In the genomic region with DNA sequence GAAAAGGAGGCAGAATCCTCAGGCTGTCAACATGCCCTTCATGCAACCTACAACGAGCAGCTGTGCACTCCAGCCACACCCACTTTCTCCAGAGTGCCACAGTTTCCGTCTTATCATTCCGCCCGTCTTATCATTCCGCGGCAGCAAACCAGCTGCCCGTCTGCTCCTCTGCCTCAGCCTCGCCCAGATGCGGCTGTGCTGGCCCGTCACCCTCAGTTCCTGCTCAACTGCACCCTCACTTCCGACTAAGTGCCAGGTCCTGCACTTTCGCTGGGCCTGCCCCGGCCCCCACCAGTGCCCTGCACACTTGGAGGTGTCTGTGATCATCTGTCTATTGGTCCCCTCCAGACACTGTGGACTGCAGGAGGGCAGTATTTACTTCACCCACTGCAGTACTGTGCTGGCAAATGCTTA, we compare ENCODE assay signal across 8 cellular contexts. TPM values are rescaled to one million over a fixed set of nuclear protein-coding genes. Genes with fewer than 3 reads are reported as not detected.
DNase-seq lines count a peak whose midpoint lies in the region; ATAC-seq, FAIRE-seq and TF ChIP-seq lines count a peak whose summit lies in the region.

No MANE protein-coding gene starts in this region.

- no peaks in the 10 kb centered on the region for H3K9me3 Mint-ChIP-seq in natural killer cell treated with Interleukin-12 subunit alpha and Interleukin-12 subunit beta and Interleukin-15 and Interleukin-18, amount 100 ng/mL, for 72 hours

- DNase-seq in GDM1 (lab: John Stamatoyannopoulos, UW) (peak; percentile 49), T-helper 22 cell (ENCODE audit: low read depth) (peak; percentile 19), body of pancreas (peak in 1 of 4 donors; percentile 38), NCI-H1092 (lab: John Stamatoyannopoulos, UW) (no peak), H54 (ENCODE audit: insufficient read length, low spot score) (no peak), occipital lobe (lab: John Stamatoyannopoulos, UW) (no peak), Ammon's horn (ENCODE audit: low spot score) (no peak)
- no peak for DNase-seq in natural killer cell treated with Interleukin-12 subunit alpha and Interleukin-12 subunit beta and Interleukin-15 and Interleukin-18, amount 100 ng/mL, for 72 hours (ENCODE audit: low spot score)

- 21 to 34% methylated on average over 13 of the region's 13 CpGs for WGBS in body of pancreas, 2 donors

- H3K27me3 ChIP-seq in body of pancreas, result no peaks in the 10 kb centered on the region

- TF ChIP-seq POLR2A in body of pancreas (IDR thresholded peaks at IDR 0.05) (no peak), H54 (IDR thresholded peaks at IDR 0.05; ENCODE audit: low read depth, low read length) (no peak)

- H3K4me3 Mint-ChIP-seq in natural killer cell treated with Interleukin-12 subunit alpha and Interleukin-12 subunit beta and Interleukin-15 and Interleukin-18, amount 100 ng/mL, for 72 hours, result peak overlapping the region; percentile 83

- peaks cover 42 to 45% of the 10 kb centered on the region in 2 donors for H3K4me1 Mint-ChIP-seq in natural killer cell treated with Interleukin-12 subunit alpha and Interleukin-12 subunit beta and Interleukin-15 and Interleukin-18, amount 100 ng/mL, for 72 hours (ENCODE audit: low read depth in 2 of 2)

- H3K4me3 ChIP-seq in body of pancreas, result no peak overlapping the region

- no peak overlapping the region for H3K27ac ChIP-seq in body of pancreas

- TF ChIP-seq CTCF in body of pancreas (IDR thresholded peaks at IDR 0.05), result no peak

- no peaks in the 10 kb centered on the region for H3K36me3 ChIP-seq in body of pancreas (replicated peaks in 1 of 2; ENCODE audit: insufficient read depth in 1 of 2, low read depth in 2 of 2)

- intact Hi-C loops in body of pancreas (cut with DNase I), result no loop called here

- ATAC-seq in body of pancreas, result peak; percentile 18
- peak; percentile 78 to 88 for ATAC-seq in natural killer cell treated with Interleukin-12 subunit alpha and Interleukin-12 subunit beta and Interleukin-15 and Interleukin-18, amount 100 ng/mL, for 72 hours

- H3K4me1 ChIP-seq in body of pancreas, result peaks cover 18% of the 10 kb centered on the region

- H3K27ac Mint-ChIP-seq in natural killer cell treated with Interleukin-12 subunit alpha and Interleukin-12 subunit beta and Interleukin-15 and Interleukin-18, amount 100 ng/mL, for 72 hours, result peak overlapping the region in 1 of 2 donors; percentile 31

- no peaks in the 10 kb centered on the region for H3K9me3 ChIP-seq in body of pancreas

- H3K27me3 Mint-ChIP-seq in natural killer cell treated with Interleukin-12 subunit alpha and Interleukin-12 subunit beta and Interleukin-15 and Interleukin-18, amount 100 ng/mL, for 72 hours, result no peaks in the 10 kb centered on the region

- FAIRE-seq in H54 (lab: Jason Lieb, UNC), result no peak

- peaks cover 4% of the 10 kb centered on the region for H3K36me3 Mint-ChIP-seq in natural killer cell treated with Interleukin-12 subunit alpha and Interleukin-12 subunit beta and Interleukin-15 and Interleukin-18, amount 100 ng/mL, for 72 hours

RNA-seq across cellular contexts. Expression of a gene that starts 43.7 kb away (rescaled TPM):
- total RNA-seq in body of pancreas (10 to 100 TPM; 33.6 to 34.0 TPM), occipital lobe (40.9 TPM)
- 10 to 100 TPM; 52.7 to 62.1 TPM for total RNA-seq in natural killer cell treated with Interleukin-12 subunit alpha and Interleukin-12 subunit beta and Interleukin-15 and Interleukin-18, amount 100 ng/mL, for 72 hours

Comparison
In these comparisons a context has a peak if more than half of its experiments do, and no peak if none do; other contexts are left out.
1. DNase-seq: peak in GDM1 (single experiment) and T-helper 22 cell (single experiment); none in natural killer cell treated with Interleukin-12 subunit alpha and Interleukin-12 subunit beta and Interleukin-15 and Interleukin-18, amount 100 ng/mL, for 72 hours (single experiment), NCI-H1092 (single experiment), H54 (single experiment), occipital lobe (single experiment) and Ammon's horn (single experiment).